Comparison of ENCODE assay signal across 21 cellular contexts in the genomic region with DNA sequence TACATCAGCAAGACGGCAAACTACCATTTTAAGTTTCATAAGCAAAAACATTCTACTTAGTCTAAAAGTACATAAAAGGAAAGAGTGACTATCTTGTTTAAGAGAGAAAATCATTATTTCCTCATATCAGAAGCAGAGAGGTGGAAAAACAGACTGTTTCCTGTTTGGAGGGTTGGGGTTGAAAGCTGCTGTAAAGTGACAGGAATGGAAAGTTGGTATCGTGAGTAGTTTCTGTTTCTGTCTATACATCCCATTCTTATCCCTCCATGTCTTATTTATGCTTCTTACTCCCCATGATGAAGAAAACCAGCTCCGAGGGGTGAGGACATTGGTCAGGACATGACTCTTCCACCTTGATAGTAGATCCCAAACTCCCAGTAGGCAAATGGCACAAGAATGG.
"Had no signal": no experiment of that assay in that cellular context is flagged by ENCODE, and none has a peak within 500 bp of the region (broad histone marks: within the 10 kb centered on the region; RNA-seq: fewer than 3 reads in every experiment).

No MANE protein-coding gene starts in this region.

- H3K4me1 ChIP-seq: left lung, right atrium auricular region, suprapubic skin, transverse colon, uterus had no signal

- DNase-seq: activated CD4-positive, alpha-beta memory T cell treated with anti-CD3 and anti-CD28 coated beads for 36 hours; activated CD4-positive, alpha-beta T cell treated with anti-CD3 and anti-CD28 coated beads for 4 hours; activated CD8-positive, alpha-beta memory T cell treated with anti-CD3 and anti-CD28 coated beads, Interleukin-2, amount 10 ng/mL, durations not matched to agents 7 days and 5 days; activated effector memory CD4-positive, alpha-beta T cell treated with anti-CD3 and anti-CD28 coated beads, Interleukin-2, amount 50 U/mL, for 16 hours; anterior cingulate cortex; caudate nucleus; erythroblast; foreskin melanocyte; glutamatergic neuron; left lung; midbrain; occipital lobe; stimulated activated CD4-positive, alpha-beta T cell treated with anti-CD3 and anti-CD28 coated beads, Interleukin-2, amount 100 ng/mL, for 24 hours; stimulated activated naive CD4-positive, alpha-beta T cell treated with Interleukin-2 at 50 U/mL for 16 hours; transverse colon; uterus; WERI-Rb-1 had no signal

- ATAC-seq: activated CD8-positive, alpha-beta memory T cell treated with anti-CD3 and anti-CD28 coated beads, Interleukin-2, amount 10 ng/mL, durations not matched to agents 7 days and 5 days; left lung had no signal

- H3K9me3 ChIP-seq: left lung, right atrium auricular region, suprapubic skin, transverse colon, uterus had no signal

- H3K4me3 ChIP-seq: left lung, right atrium auricular region, suprapubic skin, transverse colon, uterus had no signal

- H3K9me3 Mint-ChIP-seq: activated CD4-positive, alpha-beta memory T cell treated with anti-CD3 and anti-CD28 coated beads for 36 hours; nephron had no signal

- H3K27me3 Mint-ChIP-seq: activated CD8-positive, alpha-beta memory T cell treated with anti-CD3 and anti-CD28 coated beads, Interleukin-2, amount 10 ng/mL, durations not matched to agents 7 days and 5 days; brain had no signal

- H3K27me3 ChIP-seq: left lung, right atrium auricular region, suprapubic skin, transverse colon, uterus had no signal

- H3K36me3 ChIP-seq: left lung, right atrium auricular region, suprapubic skin, transverse colon, uterus, WERI-Rb-1 had no signal

- H3K4me3 Mint-ChIP-seq: activated CD4-positive, alpha-beta memory T cell treated with anti-CD3 and anti-CD28 coated beads for 36 hours; activated CD8-positive, alpha-beta memory T cell treated with anti-CD3 and anti-CD28 coated beads, Interleukin-2, amount 10 ng/mL, durations not matched to agents 7 days and 5 days; brain; nephron had no signal

- H3K36me3 Mint-ChIP-seq: activated CD4-positive, alpha-beta memory T cell treated with anti-CD3 and anti-CD28 coated beads for 36 hours; activated CD8-positive, alpha-beta memory T cell treated with anti-CD3 and anti-CD28 coated beads, Interleukin-2, amount 10 ng/mL, durations not matched to agents 7 days and 5 days had no signal

- H3K27ac ChIP-seq: left lung, right atrium auricular region, suprapubic skin, transverse colon, uterus, WERI-Rb-1 had no signal

- H3K4me1 Mint-ChIP-seq: activated CD8-positive, alpha-beta memory T cell treated with anti-CD3 and anti-CD28 coated beads, Interleukin-2, amount 10 ng/mL, durations not matched to agents 7 days and 5 days; nephron had no signal

- H3K27ac Mint-ChIP-seq: activated CD4-positive, alpha-beta memory T cell treated with anti-CD3 and anti-CD28 coated beads for 36 hours; activated CD8-positive, alpha-beta memory T cell treated with anti-CD3 and anti-CD28 coated beads, Interleukin-2, amount 10 ng/mL, durations not matched to agents 7 days and 5 days; brain; nephron had no signal
